Comparison of ENCODE assay signal across 1 cellular context in genomic region chr12:104576178-104576778, GRCh38.
A peak's percentile ranks its signal among the peaks of the same experiment; 100 is the strongest.
TF ChIP-seq lines count a peak whose summit lies in the region.

No MANE protein-coding gene starts in this region.

TF ChIP-seq in K562, 482 proteins besides CTCF, POLR2A, EP300 and RAD21 (continued from another document and continues in another):
- no peak for TF ChIP-seq CUX1 (CRISPR knock-in tag; IDR thresholded peaks at IDR 0.05)
- TF ChIP-seq CREB1 (IDR thresholded peaks at IDR 0.05) = no peak
- TF ChIP-seq CREB1 (CRISPR knock-in tag; IDR thresholded peaks at IDR 0.05) = no peak
- no peak for TF ChIP-seq AFF4 (CRISPR knock-in tag; IDR thresholded peaks at IDR 0.05)
- no peak for TF ChIP-seq FOS (IDR thresholded peaks at IDR 0.05; ENCODE audit: extremely low read depth, insufficient read length)
- TF ChIP-seq XRCC5 (IDR thresholded peaks at IDR 0.05; ENCODE audit: low read depth, low read length) = no peak
- TF ChIP-seq ZFPM2 (CRISPR knock-in tag; IDR thresholded peaks at IDR 0.05) = no peak
- no peak for TF ChIP-seq RAD51 (IDR thresholded peaks at IDR 0.05; ENCODE audit: borderline replicate concordance, low read depth)
- TF ChIP-seq CTBP1 (IDR thresholded peaks at IDR 0.05; ENCODE audit: borderline replicate concordance) = no peak
- TF ChIP-seq MTF1 (CRISPR knock-in tag; IDR thresholded peaks at IDR 0.05; ENCODE audit: borderline replicate concordance) = no peak
- TF ChIP-seq EZH2 (IDR thresholded peaks at IDR 0.05; ENCODE audit: borderline replicate concordance, low read depth, low read length) = no peak
- TF ChIP-seq NFRKB (IDR thresholded peaks at IDR 0.05; ENCODE audit: low read depth) = no peak
- TF ChIP-seq MCM2 (IDR thresholded peaks at IDR 0.05; ENCODE audit: low read depth) = no peak
- no peak for TF ChIP-seq SNRNP70 (optimal IDR thresholded peaks at IDR 0.05; ENCODE audit: low read depth, low read length)
- no peak for TF ChIP-seq ZNF77 (CRISPR knock-in tag; IDR thresholded peaks at IDR 0.05)
- no peak for TF ChIP-seq ZNF592 (IDR thresholded peaks at IDR 0.05)
- no peak for TF ChIP-seq FOXO4 (CRISPR knock-in tag; IDR thresholded peaks at IDR 0.05)
- TF ChIP-seq LARP7 (IDR thresholded peaks at IDR 0.05) = no peak
- peak; percentile 90 for TF ChIP-seq RBM25 (IDR thresholded peaks at IDR 0.05; ENCODE audit: low read depth, low read length, severe bottlenecking)
- no peak for TF ChIP-seq SAFB2 (IDR thresholded peaks at IDR 0.05; ENCODE audit: borderline replicate concordance, low read depth, low read length, severe bottlenecking)
- no peak for TF ChIP-seq PML (IDR thresholded peaks at IDR 0.05; ENCODE audit: low read length)
- TF ChIP-seq ETV1 (tag; conservative IDR thresholded peaks at IDR 0.05; ENCODE audit: low read depth) = no peak
- TF ChIP-seq HNRNPL (IDR thresholded peaks at IDR 0.05; ENCODE audit: low read depth, low read length) = no peak
- TF ChIP-seq ZBTB11 (CRISPR knock-in tag; IDR thresholded peaks at IDR 0.05) = no peak
- no peak for TF ChIP-seq GTF2A2 (tag; IDR thresholded peaks at IDR 0.05)
- TF ChIP-seq SFPQ (IDR thresholded peaks at IDR 0.05; ENCODE audit: low read depth, low read length) = no peak
- no peak for TF ChIP-seq TAF7 (tag; IDR thresholded peaks at IDR 0.05)
- TF ChIP-seq SMARCC2 (IDR thresholded peaks at IDR 0.05; ENCODE audit: low read depth) = no peak
- TF ChIP-seq HMG20A (CRISPR knock-in tag; conservative IDR thresholded peaks at IDR 0.05) = no peak
- TF ChIP-seq HDAC3 (IDR thresholded peaks at IDR 0.05; ENCODE audit: borderline replicate concordance, partially characterized antibody) = no peak
- TF ChIP-seq RBM15 (IDR thresholded peaks at IDR 0.05; ENCODE audit: insufficient read depth, low read length) = no peak
- no peak for TF ChIP-seq ZNF780A (CRISPR knock-in tag; IDR thresholded peaks at IDR 0.05)
- no peak for TF ChIP-seq ZNF274 (IDR thresholded peaks at IDR 0.05; ENCODE audit: borderline replicate concordance, low read depth, low read length)
- no peak for TF ChIP-seq ELF1 (tag; IDR thresholded peaks at IDR 0.05)
- TF ChIP-seq CBX3 (IDR thresholded peaks at IDR 0.05; ENCODE audit: borderline replicate concordance in 1 of 2, low read length in 2 of 2) = peak in 1 of 2 experiments; percentile 61; a peak in 2 of 3 replicates
- TF ChIP-seq ZNF224 (CRISPR knock-in tag; IDR thresholded peaks at IDR 0.05) = no peak
- no peak for TF ChIP-seq MXD1 (CRISPR knock-in tag; IDR thresholded peaks at IDR 0.05; ENCODE audit: borderline replicate concordance, poor library complexity, severe bottlenecking)
- TF ChIP-seq HOMEZ (CRISPR knock-in tag; IDR thresholded peaks at IDR 0.05) = no peak
- no peak for TF ChIP-seq U2AF2 (optimal IDR thresholded peaks at IDR 0.05; ENCODE audit: low read depth, low read length)
- no peak for TF ChIP-seq PYGO2 (tag; IDR thresholded peaks at IDR 0.05)
- no peak for TF ChIP-seq HNRNPK (IDR thresholded peaks at IDR 0.05; ENCODE audit: low read depth, low read length, poor library complexity, severe bottlenecking)
- no peak for TF ChIP-seq SLC30A9 (CRISPR knock-in tag; IDR thresholded peaks at IDR 0.05)
